Comparison of ENCODE assay signal across 8 cellular contexts in the genomic region with DNA sequence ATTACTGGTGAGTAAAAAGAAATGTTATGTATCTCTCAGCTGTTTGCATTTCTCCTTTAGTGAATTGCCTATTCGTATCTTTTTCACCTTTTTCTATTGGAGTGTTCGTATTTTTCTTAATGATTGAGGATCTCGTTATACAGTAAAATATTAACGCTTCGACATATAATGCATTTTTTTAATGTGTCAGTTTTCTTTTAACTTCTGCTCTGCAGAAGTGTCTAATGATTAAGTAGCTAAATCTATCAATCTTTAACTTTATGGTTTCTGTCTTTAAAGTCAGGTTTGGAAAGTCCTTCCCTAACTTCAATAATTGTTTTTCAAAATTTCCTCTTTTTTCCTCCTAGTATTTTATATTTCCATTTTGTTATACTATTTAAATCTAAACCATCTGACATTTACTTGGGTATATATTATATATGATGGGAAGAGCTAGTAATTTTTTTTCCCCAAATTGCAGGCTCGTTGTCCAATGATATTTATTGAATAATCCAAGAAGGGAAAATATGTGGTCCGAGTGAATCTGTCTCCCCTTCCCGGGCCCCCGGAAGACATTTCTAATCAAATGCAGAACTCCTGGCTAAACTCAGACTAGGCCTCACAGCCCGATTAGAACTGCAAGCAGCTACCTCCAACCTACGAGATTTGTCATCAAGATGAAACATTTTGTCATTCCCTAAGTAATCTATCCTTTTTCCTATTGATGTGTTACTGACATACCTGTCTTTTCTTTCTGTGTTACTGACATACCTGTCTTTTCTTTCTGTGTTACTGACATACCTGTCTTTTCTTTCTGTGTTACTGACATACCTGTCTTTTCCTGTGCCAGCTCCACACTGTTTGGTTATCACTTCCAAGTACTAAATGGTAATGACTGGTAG. TPM values are rescaled to one million over a fixed set of nuclear protein-coding genes. Genes with fewer than 3 reads are reported as not detected.
DNase-seq lines count a peak whose midpoint lies in the region; ATAC-seq and TF ChIP-seq lines count a peak whose summit lies in the region.

No MANE protein-coding gene starts in this region.

- peak overlapping the region; percentile 11 to 19; a peak in 3 of 4 replicates for H3K27ac ChIP-seq in SK-N-SH (ENCODE audit: low read depth in 2 of 2, low read length in 1 of 2)
- H3K27ac ChIP-seq in effector memory CD4-positive, alpha-beta T cell (ENCODE audit: insufficient read depth, low read length, poor library complexity, severe bottlenecking): peak overlapping the region; percentile 51
- H3K27ac ChIP-seq in neutrophil: peak overlapping the region; percentile 57

- WGBS in SK-N-SH (ENCODE audit: low lambda C conversion rate): 55% methylated on average over 11 of the region's 11 CpGs

- DNase-seq in activated effector memory CD4-positive, alpha-beta T cell treated with anti-CD3 and anti-CD28 coated beads, Interleukin-2, amount 50 U/mL, for 16 hours: peak; percentile 72
- DNase-seq in activated effector memory CD4-positive, alpha-beta T cell treated with Interleukin-2 at 50 U/mL for 16 hours: no peak
- peak; percentile 67 for DNase-seq in SK-N-SH
- DNase-seq in effector memory CD4-positive, alpha-beta T cell: no peak
- no peak for DNase-seq in cortex of kidney (lab: John Stamatoyannopoulos, UW)

- H3K79me2 ChIP-seq in SK-N-SH (ENCODE audit: insufficient read depth): no peaks in the 10 kb centered on the region

- H3K9ac ChIP-seq in SK-N-SH: peak overlapping the region; percentile 30; the same call in 1 of the 2 replicates

- H3K4me1 ChIP-seq in SK-N-SH (ENCODE audit: control insufficient read depth in 1 of 2, insufficient read depth in 2 of 2, low read depth in 1 of 2, low read length in 1 of 2) (peaks cover 10 to 17% of the 10 kb centered on the region in 2 experiments; a peak in 2 of 4 replicates), neutrophil (ENCODE audit: control insufficient read depth in 1 of 2, insufficient read depth in 1 of 2, low read depth in 1 of 2, low read length in 1 of 2) (peaks cover 37 to 40% of the 10 kb centered on the region in 2 experiments)
- H3K4me1 ChIP-seq in effector memory CD4-positive, alpha-beta T cell (ENCODE audit: control insufficient read depth, insufficient read depth, low read length, poor library complexity, severe bottlenecking): peaks cover 33% of the 10 kb centered on the region

- no peaks in the 10 kb centered on the region for H4K20me1 ChIP-seq in SK-N-SH (ENCODE audit: insufficient read depth)

- H3K4me2 ChIP-seq in SK-N-SH: 0 out of 2 replicates have a peak overlapping the region, but pooled peaks have one; percentile 7

- ATAC-seq in HG03521 (IDR thresholded peaks at IDR 0.05; ENCODE audit: unreplicated experiment) (no peak), HG02571 (IDR thresholded peaks at IDR 0.05; ENCODE audit: unreplicated experiment) (no peak)

- no peaks in the 10 kb centered on the region for H3K27me3 ChIP-seq in SK-N-SH (ENCODE audit: insufficient read depth)
- H3K27me3 ChIP-seq in effector memory CD4-positive, alpha-beta T cell (replicated peaks; ENCODE audit: control insufficient read depth, insufficient read depth, low read length, poor library complexity, severe bottlenecking): no peaks in the 10 kb centered on the region
- no peaks in the 10 kb centered on the region for H3K27me3 ChIP-seq in neutrophil

- H3F3A ChIP-seq in SK-N-SH (replicated peaks; ENCODE audit: insufficient read depth): peaks cover 4% of the 10 kb centered on the region

- H3K36me3 ChIP-seq in SK-N-SH (replicated peaks in 1 of 2; ENCODE audit: control insufficient read depth in 1 of 2, insufficient read depth in 2 of 2, low read length in 1 of 2) (no peaks in the 10 kb centered on the region), neutrophil (no peaks in the 10 kb centered on the region)
- no peaks in the 10 kb centered on the region for H3K36me3 ChIP-seq in effector memory CD4-positive, alpha-beta T cell (ENCODE audit: control insufficient read depth, insufficient read depth, low read length)

- no peak for TF ChIP-seq CTCF in SK-N-SH (IDR thresholded peaks at IDR 0.05)
- TF ChIP-seq CTCF in neutrophil (IDR thresholded peaks at IDR 0.05): no peak

- peak overlapping the region; percentile 89 for H2AFZ ChIP-seq in SK-N-SH (ENCODE audit: low read depth)

- no peaks in the 10 kb centered on the region for H3K9me2 ChIP-seq in SK-N-SH

- CTCF ChIA-PET in SK-N-SH (lab: Yijun Ruan, JAX): interaction anchor here (2.1 kb wide), 1 partner anchor 38 kb away, joined by 9 read pairs; no protein-coding TSS in a partner anchor

- POLR2A ChIA-PET in SK-N-SH (lab: Yijun Ruan, JAX): interaction anchor here (1.4 to 2.1 kb wide), 2 partner anchors 15 to 20 kb away, joined by 3 to 6 read pairs; no protein-coding TSS in a partner anchor

- TF ChIP-seq EP300 in SK-N-SH (IDR thresholded peaks at IDR 0.05; ENCODE audit: borderline replicate concordance in 1 of 2, low read depth in 1 of 2, low read length in 1 of 2): no peak

- H3K9me3 ChIP-seq in SK-N-SH (no peaks in the 10 kb centered on the region), neutrophil (no peaks in the 10 kb centered on the region)
- H3K9me3 ChIP-seq in effector memory CD4-positive, alpha-beta T cell (ENCODE audit: control insufficient read depth, low read length): no peaks in the 10 kb centered on the region

- H3K4me3 ChIP-seq in SK-N-SH (ENCODE audit: low read depth in 2 of 2, low read length in 1 of 2) (no peak overlapping the region), neutrophil (ENCODE audit: low read depth in 1 of 2, low read length in 1 of 2) (no peak overlapping the region)
- H3K4me3 ChIP-seq in effector memory CD4-positive, alpha-beta T cell (ENCODE audit: insufficient read depth, low read depth, low read length, poor library complexity, severe bottlenecking): peak overlapping the region; percentile 13

- no peak for TF ChIP-seq RAD21 in SK-N-SH (IDR thresholded peaks at IDR 0.05; ENCODE audit: low read length)

TF ChIP-seq in SK-N-SH, 30 proteins besides CTCF, POLR2A, EP300 and RAD21 (continues in another document):
- TF ChIP-seq POLR2AphosphoS5 (IDR thresholded peaks at IDR 0.05; ENCODE audit: low read depth, low read length) (no peak), FOXJ3 (CRISPR knock-in tag; IDR thresholded peaks at IDR 0.05) (no peak), MXI1 (IDR thresholded peaks at IDR 0.05; ENCODE audit: low read depth, low read length) (no peak), GABPA (IDR thresholded peaks at IDR 0.05; ENCODE audit: low read depth) (no peak), CHD2 (IDR thresholded peaks at IDR 0.05; ENCODE audit: low read length, partially characterized antibody) (no peak), RXRA (IDR thresholded peaks at IDR 0.05; ENCODE audit: borderline replicate concordance, low read depth) (no peak), NRF1 (IDR thresholded peaks at IDR 0.05; ENCODE audit: low read depth, low read length) (no peak), RCOR1 (IDR thresholded peaks at IDR 0.05; ENCODE audit: low read length) (no peak), RFX5 (IDR thresholded peaks at IDR 0.05; ENCODE audit: low read length) (no peak)
- TF ChIP-seq, protein P1, sequence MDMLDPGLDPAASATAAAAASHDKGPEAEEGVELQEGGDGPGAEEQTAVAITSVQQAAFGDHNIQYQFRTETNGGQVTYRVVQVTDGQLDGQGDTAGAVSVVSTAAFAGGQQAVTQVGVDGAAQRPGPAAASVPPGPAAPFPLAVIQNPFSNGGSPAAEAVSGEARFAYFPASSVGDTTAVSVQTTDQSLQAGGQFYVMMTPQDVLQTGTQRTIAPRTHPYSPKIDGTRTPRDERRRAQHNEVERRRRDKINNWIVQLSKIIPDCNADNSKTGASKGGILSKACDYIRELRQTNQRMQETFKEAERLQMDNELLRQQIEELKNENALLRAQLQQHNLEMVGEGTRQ (IDR thresholded peaks at IDR 0.05; ENCODE audit: borderline replicate concordance, low read depth, low read length): no peak
- TF ChIP-seq, protein P2, sequence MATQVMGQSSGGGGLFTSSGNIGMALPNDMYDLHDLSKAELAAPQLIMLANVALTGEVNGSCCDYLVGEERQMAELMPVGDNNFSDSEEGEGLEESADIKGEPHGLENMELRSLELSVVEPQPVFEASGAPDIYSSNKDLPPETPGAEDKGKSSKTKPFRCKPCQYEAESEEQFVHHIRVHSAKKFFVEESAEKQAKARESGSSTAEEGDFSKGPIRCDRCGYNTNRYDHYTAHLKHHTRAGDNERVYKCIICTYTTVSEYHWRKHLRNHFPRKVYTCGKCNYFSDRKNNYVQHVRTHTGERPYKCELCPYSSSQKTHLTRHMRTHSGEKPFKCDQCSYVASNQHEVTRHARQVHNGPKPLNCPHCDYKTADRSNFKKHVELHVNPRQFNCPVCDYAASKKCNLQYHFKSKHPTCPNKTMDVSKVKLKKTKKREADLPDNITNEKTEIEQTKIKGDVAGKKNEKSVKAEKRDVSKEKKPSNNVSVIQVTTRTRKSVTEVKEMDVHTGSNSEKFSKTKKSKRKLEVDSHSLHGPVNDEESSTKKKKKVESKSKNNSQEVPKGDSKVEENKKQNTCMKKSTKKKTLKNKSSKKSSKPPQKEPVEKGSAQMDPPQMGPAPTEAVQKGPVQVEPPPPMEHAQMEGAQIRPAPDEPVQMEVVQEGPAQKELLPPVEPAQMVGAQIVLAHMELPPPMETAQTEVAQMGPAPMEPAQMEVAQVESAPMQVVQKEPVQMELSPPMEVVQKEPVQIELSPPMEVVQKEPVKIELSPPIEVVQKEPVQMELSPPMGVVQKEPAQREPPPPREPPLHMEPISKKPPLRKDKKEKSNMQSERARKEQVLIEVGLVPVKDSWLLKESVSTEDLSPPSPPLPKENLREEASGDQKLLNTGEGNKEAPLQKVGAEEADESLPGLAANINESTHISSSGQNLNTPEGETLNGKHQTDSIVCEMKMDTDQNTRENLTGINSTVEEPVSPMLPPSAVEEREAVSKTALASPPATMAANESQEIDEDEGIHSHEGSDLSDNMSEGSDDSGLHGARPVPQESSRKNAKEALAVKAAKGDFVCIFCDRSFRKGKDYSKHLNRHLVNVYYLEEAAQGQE (IDR thresholded peaks at IDR 0.05; ENCODE audit: low read depth, low read length): no peak
- TF ChIP-seq, protein P3, sequence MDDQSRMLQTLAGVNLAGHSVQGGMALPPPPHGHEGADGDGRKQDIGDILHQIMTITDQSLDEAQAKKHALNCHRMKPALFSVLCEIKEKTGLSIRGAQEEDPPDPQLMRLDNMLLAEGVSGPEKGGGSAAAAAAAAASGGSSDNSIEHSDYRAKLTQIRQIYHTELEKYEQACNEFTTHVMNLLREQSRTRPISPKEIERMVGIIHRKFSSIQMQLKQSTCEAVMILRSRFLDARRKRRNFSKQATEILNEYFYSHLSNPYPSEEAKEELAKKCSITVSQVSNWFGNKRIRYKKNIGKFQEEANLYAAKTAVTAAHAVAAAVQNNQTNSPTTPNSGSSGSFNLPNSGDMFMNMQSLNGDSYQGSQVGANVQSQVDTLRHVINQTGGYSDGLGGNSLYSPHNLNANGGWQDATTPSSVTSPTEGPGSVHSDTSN (IDR thresholded peaks at IDR 0.05): no peak

RNA-seq across cellular contexts. Expression of a gene that starts 17.2 kb away (rescaled TPM):
- polyA plus RNA-seq in SK-N-SH (2012; rRNA removed): 60.7 and 94.0 TPM in 2 replicates
- 79.9 and 99.1 TPM in 2 replicates for polyA plus RNA-seq in SK-N-SH (2012; cell fraction: cytosol; rRNA removed)
- polyA plus RNA-seq in SK-N-SH (2012; cell fraction: nucleus; rRNA removed): 61.4 and 69.9 TPM in 2 replicates

Comparison
In these comparisons a context has a peak if more than half of its experiments do, and no peak if none do; other contexts are left out.
1. DNase-seq: peak in activated effector memory CD4-positive, alpha-beta T cell treated with anti-CD3 and anti-CD28 coated beads, Interleukin-2, amount 50 U/mL, for 16 hours (single experiment) and SK-N-SH (single experiment); none in activated effector memory CD4-positive, alpha-beta T cell treated with Interleukin-2 at 50 U/mL for 16 hours (single experiment), effector memory CD4-positive, alpha-beta T cell (0 of 3) and cortex of kidney (single experiment).
2. Peak in every context shown above with its lines, with median percentiles within 50 percentile points of each other: H3K27ac ChIP-seq.